Comparison of ENCODE assay signal across 9 cellular contexts in the genomic region with DNA sequence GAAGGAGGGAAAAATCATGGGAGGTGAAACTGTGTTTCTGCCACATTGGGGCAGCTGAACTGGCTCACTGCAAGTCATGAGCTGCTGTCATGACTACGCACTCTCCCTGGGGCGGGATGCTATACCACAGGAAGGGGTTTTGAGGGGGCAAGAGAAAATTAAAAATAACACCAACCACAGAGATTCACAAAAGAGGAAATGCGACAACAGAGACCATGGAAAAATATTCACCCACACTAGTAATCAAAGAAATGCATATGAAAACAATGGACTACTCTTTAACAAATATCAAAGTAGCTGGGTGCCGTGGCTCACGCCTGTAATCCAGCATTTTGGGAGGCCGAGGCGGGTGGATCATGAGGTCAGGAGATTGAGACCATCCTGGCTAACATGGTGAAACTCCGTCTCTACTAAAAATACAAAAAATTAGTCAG.
A peak's percentile ranks its signal among the peaks of the same experiment; 100 is the strongest.
DNase-seq lines count a peak whose midpoint lies in the region; ATAC-seq, FAIRE-seq and TF ChIP-seq lines count a peak whose summit lies in the region.
"Had no signal": no experiment of that assay in that cellular context is flagged by ENCODE, and none has a peak within 500 bp of the region (broad histone marks: within the 10 kb centered on the region; RNA-seq: fewer than 3 reads in every experiment).

No MANE protein-coding gene starts in this region.

- H3K4me1 Mint-ChIP-seq in T-helper 1 cell treated with Interleukin-12 subunit alpha and Interleukin-12 subunit beta and Interleukin-4 antibody, amounts not matched to agents 30 μg/mL and 1 μg/mL, for 36 hours (ENCODE audit: low read depth), result peaks cover 38% of the 10 kb centered on the region
- peaks cover 78 to 80% of the 10 kb centered on the region in 2 donors for H3K4me1 Mint-ChIP-seq in natural killer cell treated with Interleukin-12 subunit alpha and Interleukin-12 subunit beta and Interleukin-15 and Interleukin-18, amount 100 ng/mL, for 72 hours (ENCODE audit: low read depth in 2 of 2)

- peaks cover 5% of the 10 kb centered on the region for H3K9me3 Mint-ChIP-seq in T-helper 1 cell treated with Interleukin-12 subunit alpha and Interleukin-12 subunit beta and Interleukin-4 antibody, amounts not matched to agents 30 μg/mL and 1 μg/mL, for 36 hours
- peaks cover 3% of the 10 kb centered on the region for H3K9me3 Mint-ChIP-seq in natural killer cell treated with Interleukin-12 subunit alpha and Interleukin-12 subunit beta and Interleukin-15 and Interleukin-18, amount 100 ng/mL, for 72 hours

- no peak for TF ChIP-seq CTCF in lower leg skin (IDR thresholded peaks at IDR 0.05)

- peak; percentile 85 for DNase-seq in natural killer cell treated with Interleukin-12 subunit alpha and Interleukin-12 subunit beta and Interleukin-15 and Interleukin-18, amount 100 ng/mL, for 72 hours (ENCODE audit: low spot score)
- no peak for DNase-seq in HTR-8/SVneo (ENCODE audit: insufficient read length, low spot score)
- no peak for DNase-seq in NCI-H1436 treated with DMSO at 0.1 percent for 48 hours (lab: John Stamatoyannopoulos, UW)
- no peak for DNase-seq in hepatic stellate cell (ENCODE audit: low spot score)
- no peak for DNase-seq in lower leg skin (ENCODE audit: low spot score in 2 of 2)

- TF ChIP-seq POLR2A in lower leg skin (IDR thresholded peaks at IDR 0.05), result no peak

- peak overlapping the region; percentile 77 for H3K27ac Mint-ChIP-seq in T-helper 1 cell treated with Interleukin-12 subunit alpha and Interleukin-12 subunit beta and Interleukin-4 antibody, amounts not matched to agents 30 μg/mL and 1 μg/mL, for 36 hours
- H3K27ac Mint-ChIP-seq in natural killer cell treated with Interleukin-12 subunit alpha and Interleukin-12 subunit beta and Interleukin-15 and Interleukin-18, amount 100 ng/mL, for 72 hours, result peak overlapping the region; percentile 90 to 98

- no peak for FAIRE-seq in HTR-8/SVneo (lab: Jason Lieb, UNC)
- FAIRE-seq: islet of Langerhans had no signal

- peak; percentile 78 for ATAC-seq in GM18907 (IDR thresholded peaks at IDR 0.05; ENCODE audit: unreplicated experiment)
- peak; percentile 83 for ATAC-seq in HG02973 (IDR thresholded peaks at IDR 0.05; ENCODE audit: unreplicated experiment)
- ATAC-seq in natural killer cell treated with Interleukin-12 subunit alpha and Interleukin-12 subunit beta and Interleukin-15 and Interleukin-18, amount 100 ng/mL, for 72 hours, result peak; percentile 68 to 80

- intact Hi-C loops in lower leg skin (cut with DNase I; ENCODE audit: low total_unique reads), result no loop called here

- peak overlapping the region; percentile 4 for H3K4me3 Mint-ChIP-seq in T-helper 1 cell treated with Interleukin-12 subunit alpha and Interleukin-12 subunit beta and Interleukin-4 antibody, amounts not matched to agents 30 μg/mL and 1 μg/mL, for 36 hours
- peak overlapping the region; percentile 72 for H3K4me3 Mint-ChIP-seq in natural killer cell treated with Interleukin-12 subunit alpha and Interleukin-12 subunit beta and Interleukin-15 and Interleukin-18, amount 100 ng/mL, for 72 hours

- no peaks in the 10 kb centered on the region for H3K27me3 Mint-ChIP-seq in T-helper 1 cell treated with Interleukin-12 subunit alpha and Interleukin-12 subunit beta and Interleukin-4 antibody, amounts not matched to agents 30 μg/mL and 1 μg/mL, for 36 hours (ENCODE audit: low read depth)
- H3K27me3 Mint-ChIP-seq in natural killer cell treated with Interleukin-12 subunit alpha and Interleukin-12 subunit beta and Interleukin-15 and Interleukin-18, amount 100 ng/mL, for 72 hours, result no peaks in the 10 kb centered on the region

- H3K36me3 Mint-ChIP-seq in T-helper 1 cell treated with Interleukin-12 subunit alpha and Interleukin-12 subunit beta and Interleukin-4 antibody, amounts not matched to agents 30 μg/mL and 1 μg/mL, for 36 hours (ENCODE audit: low read depth), result peaks cover 8% of the 10 kb centered on the region
- H3K36me3 Mint-ChIP-seq in natural killer cell treated with Interleukin-12 subunit alpha and Interleukin-12 subunit beta and Interleukin-15 and Interleukin-18, amount 100 ng/mL, for 72 hours, result peaks cover 57% of the 10 kb centered on the region

- H3K4me3 ChIP-seq in lower leg skin (ENCODE audit: low read depth, poor library complexity, severe bottlenecking), result no peak overlapping the region

- 74 to 81% methylated on average over 8 of the region's 8 CpGs for WGBS in lower leg skin, 2 donors
